ENCODE assay signal across 1 cellular context in genomic region chr2:11363868-11364564, GRCh38.
TF ChIP-seq lines count a peak whose summit lies in the region.

No MANE protein-coding gene starts in this region.

TF ChIP-seq in HepG2, 621 proteins besides CTCF, POLR2A, EP300 and RAD21 (continued from another document and continues in another):
- no peak for TF ChIP-seq RBM39 (IDR thresholded peaks at IDR 0.05; ENCODE audit: low read depth, low read length, poor library complexity, severe bottlenecking)
- TF ChIP-seq, protein P1, sequence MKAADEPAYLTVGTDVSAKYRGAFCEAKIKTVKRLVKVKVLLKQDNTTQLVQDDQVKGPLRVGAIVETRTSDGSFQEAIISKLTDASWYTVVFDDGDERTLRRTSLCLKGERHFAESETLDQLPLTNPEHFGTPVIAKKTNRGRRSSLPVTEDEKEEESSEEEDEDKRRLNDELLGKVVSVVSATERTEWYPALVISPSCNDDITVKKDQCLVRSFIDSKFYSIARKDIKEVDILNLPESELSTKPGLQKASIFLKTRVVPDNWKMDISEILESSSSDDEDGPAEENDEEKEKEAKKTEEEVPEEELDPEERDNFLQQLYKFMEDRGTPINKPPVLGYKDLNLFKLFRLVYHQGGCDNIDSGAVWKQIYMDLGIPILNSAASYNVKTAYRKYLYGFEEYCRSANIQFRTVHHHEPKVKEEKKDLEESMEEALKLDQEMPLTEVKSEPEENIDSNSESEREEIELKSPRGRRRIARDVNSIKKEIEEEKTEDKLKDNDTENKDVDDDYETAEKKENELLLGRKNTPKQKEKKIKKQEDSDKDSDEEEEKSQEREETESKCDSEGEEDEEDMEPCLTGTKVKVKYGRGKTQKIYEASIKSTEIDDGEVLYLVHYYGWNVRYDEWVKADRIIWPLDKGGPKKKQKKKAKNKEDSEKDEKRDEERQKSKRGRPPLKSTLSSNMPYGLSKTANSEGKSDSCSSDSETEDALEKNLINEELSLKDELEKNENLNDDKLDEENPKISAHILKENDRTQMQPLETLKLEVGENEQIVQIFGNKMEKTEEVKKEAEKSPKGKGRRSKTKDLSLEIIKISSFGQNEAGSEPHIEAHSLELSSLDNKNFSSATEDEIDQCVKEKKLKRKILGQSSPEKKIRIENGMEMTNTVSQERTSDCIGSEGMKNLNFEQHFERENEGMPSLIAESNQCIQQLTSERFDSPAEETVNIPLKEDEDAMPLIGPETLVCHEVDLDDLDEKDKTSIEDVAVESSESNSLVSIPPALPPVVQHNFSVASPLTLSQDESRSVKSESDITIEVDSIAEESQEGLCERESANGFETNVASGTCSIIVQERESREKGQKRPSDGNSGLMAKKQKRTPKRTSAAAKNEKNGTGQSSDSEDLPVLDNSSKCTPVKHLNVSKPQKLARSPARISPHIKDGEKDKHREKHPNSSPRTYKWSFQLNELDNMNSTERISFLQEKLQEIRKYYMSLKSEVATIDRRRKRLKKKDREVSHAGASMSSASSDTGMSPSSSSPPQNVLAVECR (CRISPR knock-in tag; IDR thresholded peaks at IDR 0.05; ENCODE audit: borderline replicate concordance) = 0 out of 2 replicates have a peak, but pooled peaks have one; percentile 4
- TF ChIP-seq ZKSCAN8 (CRISPR knock-in tag; IDR thresholded peaks at IDR 0.05; ENCODE audit: borderline replicate concordance) = 0 out of 2 replicates have a peak, but pooled peaks have one; percentile 4
- TF ChIP-seq RBFOX2 (IDR thresholded peaks at IDR 0.05; ENCODE audit: low read depth, low read length) = peak; percentile 75
- 0 out of 2 replicates have a peak, but pooled peaks have one; percentile 13 for TF ChIP-seq ZSCAN21 (CRISPR knock-in tag; IDR thresholded peaks at IDR 0.05; ENCODE audit: borderline replicate concordance)
- 0 out of 2 replicates have a peak, but pooled peaks have one; percentile 30 for TF ChIP-seq ZNF672 (CRISPR knock-in tag; IDR thresholded peaks at IDR 0.05)
- 0 out of 2 replicates have a peak, but pooled peaks have one; percentile 24 for TF ChIP-seq NFIC (IDR thresholded peaks at IDR 0.05; ENCODE audit: low read length)
- no peak for TF ChIP-seq U2AF1 (optimal IDR thresholded peaks at IDR 0.05; ENCODE audit: low read depth, low read length)
- TF ChIP-seq NFYC (CRISPR knock-in tag; IDR thresholded peaks at IDR 0.05) = 0 out of 2 replicates have a peak, but pooled peaks have one; percentile 24
- TF ChIP-seq, protein P2, sequence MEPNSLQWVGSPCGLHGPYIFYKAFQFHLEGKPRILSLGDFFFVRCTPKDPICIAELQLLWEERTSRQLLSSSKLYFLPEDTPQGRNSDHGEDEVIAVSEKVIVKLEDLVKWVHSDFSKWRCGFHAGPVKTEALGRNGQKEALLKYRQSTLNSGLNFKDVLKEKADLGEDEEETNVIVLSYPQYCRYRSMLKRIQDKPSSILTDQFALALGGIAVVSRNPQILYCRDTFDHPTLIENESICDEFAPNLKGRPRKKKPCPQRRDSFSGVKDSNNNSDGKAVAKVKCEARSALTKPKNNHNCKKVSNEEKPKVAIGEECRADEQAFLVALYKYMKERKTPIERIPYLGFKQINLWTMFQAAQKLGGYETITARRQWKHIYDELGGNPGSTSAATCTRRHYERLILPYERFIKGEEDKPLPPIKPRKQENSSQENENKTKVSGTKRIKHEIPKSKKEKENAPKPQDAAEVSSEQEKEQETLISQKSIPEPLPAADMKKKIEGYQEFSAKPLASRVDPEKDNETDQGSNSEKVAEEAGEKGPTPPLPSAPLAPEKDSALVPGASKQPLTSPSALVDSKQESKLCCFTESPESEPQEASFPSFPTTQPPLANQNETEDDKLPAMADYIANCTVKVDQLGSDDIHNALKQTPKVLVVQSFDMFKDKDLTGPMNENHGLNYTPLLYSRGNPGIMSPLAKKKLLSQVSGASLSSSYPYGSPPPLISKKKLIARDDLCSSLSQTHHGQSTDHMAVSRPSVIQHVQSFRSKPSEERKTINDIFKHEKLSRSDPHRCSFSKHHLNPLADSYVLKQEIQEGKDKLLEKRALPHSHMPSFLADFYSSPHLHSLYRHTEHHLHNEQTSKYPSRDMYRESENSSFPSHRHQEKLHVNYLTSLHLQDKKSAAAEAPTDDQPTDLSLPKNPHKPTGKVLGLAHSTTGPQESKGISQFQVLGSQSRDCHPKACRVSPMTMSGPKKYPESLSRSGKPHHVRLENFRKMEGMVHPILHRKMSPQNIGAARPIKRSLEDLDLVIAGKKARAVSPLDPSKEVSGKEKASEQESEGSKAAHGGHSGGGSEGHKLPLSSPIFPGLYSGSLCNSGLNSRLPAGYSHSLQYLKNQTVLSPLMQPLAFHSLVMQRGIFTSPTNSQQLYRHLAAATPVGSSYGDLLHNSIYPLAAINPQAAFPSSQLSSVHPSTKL (CRISPR knock-in tag; IDR thresholded peaks at IDR 0.05) = no peak
- TF ChIP-seq HOXA3 (CRISPR knock-in tag; IDR thresholded peaks at IDR 0.05) = 0 out of 2 replicates have a peak, but pooled peaks have one; percentile 28
- no peak for TF ChIP-seq MTF1 (CRISPR knock-in tag; IDR thresholded peaks at IDR 0.05)
- no peak for TF ChIP-seq HIVEP1 (CRISPR knock-in tag; IDR thresholded peaks at IDR 0.05)
- no peak for TF ChIP-seq LCORL (IDR thresholded peaks at IDR 0.05)
- TF ChIP-seq LCORL (CRISPR knock-in tag; IDR thresholded peaks at IDR 0.05) = peak; percentile 73
- peak; percentile 55 for TF ChIP-seq TAF1 (CRISPR knock-in tag; IDR thresholded peaks at IDR 0.05)
- TF ChIP-seq, protein P3, sequence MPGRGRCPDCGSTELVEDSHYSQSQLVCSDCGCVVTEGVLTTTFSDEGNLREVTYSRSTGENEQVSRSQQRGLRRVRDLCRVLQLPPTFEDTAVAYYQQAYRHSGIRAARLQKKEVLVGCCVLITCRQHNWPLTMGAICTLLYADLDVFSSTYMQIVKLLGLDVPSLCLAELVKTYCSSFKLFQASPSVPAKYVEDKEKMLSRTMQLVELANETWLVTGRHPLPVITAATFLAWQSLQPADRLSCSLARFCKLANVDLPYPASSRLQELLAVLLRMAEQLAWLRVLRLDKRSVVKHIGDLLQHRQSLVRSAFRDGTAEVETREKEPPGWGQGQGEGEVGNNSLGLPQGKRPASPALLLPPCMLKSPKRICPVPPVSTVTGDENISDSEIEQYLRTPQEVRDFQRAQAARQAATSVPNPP (CRISPR knock-in tag; IDR thresholded peaks at IDR 0.05) = no peak
- TF ChIP-seq ZNF138 (CRISPR knock-in tag; IDR thresholded peaks at IDR 0.05; ENCODE audit: low read depth) = 0 out of 2 replicates have a peak, but pooled peaks have one; percentile 31
- TF ChIP-seq ZNF205 (CRISPR knock-in tag; IDR thresholded peaks at IDR 0.05) = peak; percentile 27; the same call in 1 of the 2 replicates
- TF ChIP-seq FOXA3 (CRISPR knock-in tag; IDR thresholded peaks at IDR 0.05) = peak; percentile 7; the same call in 1 of the 2 replicates
- no peak for TF ChIP-seq PLRG1 (conservative IDR thresholded peaks at IDR 0.05)
- no peak for TF ChIP-seq MLX (CRISPR knock-in tag; IDR thresholded peaks at IDR 0.05)
- TF ChIP-seq, protein P4, sequence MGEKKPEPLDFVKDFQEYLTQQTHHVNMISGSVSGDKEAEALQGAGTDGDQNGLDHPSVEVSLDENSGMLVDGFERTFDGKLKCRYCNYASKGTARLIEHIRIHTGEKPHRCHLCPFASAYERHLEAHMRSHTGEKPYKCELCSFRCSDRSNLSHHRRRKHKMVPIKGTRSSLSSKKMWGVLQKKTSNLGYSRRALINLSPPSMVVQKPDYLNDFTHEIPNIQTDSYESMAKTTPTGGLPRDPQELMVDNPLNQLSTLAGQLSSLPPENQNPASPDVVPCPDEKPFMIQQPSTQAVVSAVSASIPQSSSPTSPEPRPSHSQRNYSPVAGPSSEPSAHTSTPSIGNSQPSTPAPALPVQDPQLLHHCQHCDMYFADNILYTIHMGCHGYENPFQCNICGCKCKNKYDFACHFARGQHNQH (CRISPR knock-in tag; IDR thresholded peaks at IDR 0.05) = peak; percentile 20; the same call in 1 of the 2 replicates
- 0 out of 2 replicates have a peak, but pooled peaks have one; percentile 21 for TF ChIP-seq ZNF292 (CRISPR knock-in tag; IDR thresholded peaks at IDR 0.05; ENCODE audit: borderline replicate concordance, low read depth)
- TF ChIP-seq HDAC2 (CRISPR knock-in tag; IDR thresholded peaks at IDR 0.05) = no peak
- no peak for TF ChIP-seq ZFY (CRISPR knock-in tag; IDR thresholded peaks at IDR 0.05)
- no peak for TF ChIP-seq TOPORS (CRISPR knock-in tag; IDR thresholded peaks at IDR 0.05)
- TF ChIP-seq CREB1 (IDR thresholded peaks at IDR 0.05) = peak; percentile 46; the same call in 1 of the 2 replicates
- no peak for TF ChIP-seq CREB1 (CRISPR knock-in tag; IDR thresholded peaks at IDR 0.05)
- TF ChIP-seq, protein P5, sequence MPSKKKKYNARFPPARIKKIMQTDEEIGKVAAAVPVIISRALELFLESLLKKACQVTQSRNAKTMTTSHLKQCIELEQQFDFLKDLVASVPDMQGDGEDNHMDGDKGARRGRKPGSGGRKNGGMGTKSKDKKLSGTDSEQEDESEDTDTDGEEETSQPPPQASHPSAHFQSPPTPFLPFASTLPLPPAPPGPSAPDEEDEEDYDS (CRISPR knock-in tag; IDR thresholded peaks at IDR 0.05) = peak; percentile 47; the same call in 1 of the 2 replicates
- no peak for TF ChIP-seq NONO (IDR thresholded peaks at IDR 0.05)
- 0 out of 2 replicates have a peak, but pooled peaks have one; percentile 18 for TF ChIP-seq NONO (CRISPR knock-in tag; conservative IDR thresholded peaks at IDR 0.05)
- TF ChIP-seq ZNF317 (CRISPR knock-in tag; IDR thresholded peaks at IDR 0.05) = no peak
- peak; percentile 47; the same call in 1 of the 2 replicates for TF ChIP-seq ZC3H4 (CRISPR knock-in tag; IDR thresholded peaks at IDR 0.05; ENCODE audit: borderline replicate concordance)
- TF ChIP-seq ZNF30 (CRISPR knock-in tag; IDR thresholded peaks at IDR 0.05) = peak; percentile 73; the same call in 1 of the 2 replicates
- TF ChIP-seq, protein P6, sequence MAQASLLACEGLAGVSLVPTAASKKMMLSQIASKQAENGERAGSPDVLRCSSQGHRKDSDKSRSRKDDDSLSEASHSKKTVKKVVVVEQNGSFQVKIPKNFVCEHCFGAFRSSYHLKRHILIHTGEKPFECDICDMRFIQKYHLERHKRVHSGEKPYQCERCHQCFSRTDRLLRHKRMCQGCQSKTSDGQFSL (CRISPR knock-in tag; IDR thresholded peaks at IDR 0.05) = peak; percentile 93
- no peak for TF ChIP-seq FOSL1 (CRISPR knock-in tag; IDR thresholded peaks at IDR 0.05; ENCODE audit: borderline replicate concordance)
- peak; percentile 87 for TF ChIP-seq PATZ1 (CRISPR knock-in tag; IDR thresholded peaks at IDR 0.05)
- TF ChIP-seq ZBTB1 (CRISPR knock-in tag; IDR thresholded peaks at IDR 0.05; ENCODE audit: borderline replicate concordance) = no peak
- no peak for TF ChIP-seq KDM4B (CRISPR knock-in tag; IDR thresholded peaks at IDR 0.05)
- no peak for TF ChIP-seq ZNF704 (CRISPR knock-in tag; IDR thresholded peaks at IDR 0.05; ENCODE audit: borderline replicate concordance)
- 0 out of 2 replicates have a peak, but pooled peaks have one; percentile 3 for TF ChIP-seq TFDP2 (CRISPR knock-in tag; IDR thresholded peaks at IDR 0.05)
- peak; percentile 81; the same call in 1 of the 2 replicates for TF ChIP-seq ZNF788 (CRISPR knock-in tag; IDR thresholded peaks at IDR 0.05; ENCODE audit: borderline replicate concordance)
- peak; percentile 50; the same call in 1 of the 2 replicates for TF ChIP-seq SP5 (CRISPR knock-in tag; IDR thresholded peaks at IDR 0.05; ENCODE audit: borderline replicate concordance, low read depth)
- TF ChIP-seq, protein P7, sequence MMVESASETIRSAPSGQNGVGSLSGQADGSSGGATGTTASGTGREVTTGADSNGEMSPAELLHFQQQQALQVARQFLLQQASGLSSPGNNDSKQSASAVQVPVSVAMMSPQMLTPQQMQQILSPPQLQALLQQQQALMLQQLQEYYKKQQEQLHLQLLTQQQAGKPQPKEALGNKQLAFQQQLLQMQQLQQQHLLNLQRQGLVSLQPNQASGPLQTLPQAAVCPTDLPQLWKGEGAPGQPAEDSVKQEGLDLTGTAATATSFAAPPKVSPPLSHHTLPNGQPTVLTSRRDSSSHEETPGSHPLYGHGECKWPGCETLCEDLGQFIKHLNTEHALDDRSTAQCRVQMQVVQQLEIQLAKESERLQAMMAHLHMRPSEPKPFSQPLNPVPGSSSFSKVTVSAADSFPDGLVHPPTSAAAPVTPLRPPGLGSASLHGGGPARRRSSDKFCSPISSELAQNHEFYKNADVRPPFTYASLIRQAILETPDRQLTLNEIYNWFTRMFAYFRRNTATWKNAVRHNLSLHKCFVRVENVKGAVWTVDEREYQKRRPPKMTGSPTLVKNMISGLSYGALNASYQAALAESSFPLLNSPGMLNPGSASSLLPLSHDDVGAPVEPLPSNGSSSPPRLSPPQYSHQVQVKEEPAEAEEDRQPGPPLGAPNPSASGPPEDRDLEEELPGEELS (CRISPR knock-in tag; IDR thresholded peaks at IDR 0.05) = 0 out of 2 replicates have a peak, but pooled peaks have one; percentile 28
